ENCODE assay signal across 10 cellular contexts in the genomic region with DNA sequence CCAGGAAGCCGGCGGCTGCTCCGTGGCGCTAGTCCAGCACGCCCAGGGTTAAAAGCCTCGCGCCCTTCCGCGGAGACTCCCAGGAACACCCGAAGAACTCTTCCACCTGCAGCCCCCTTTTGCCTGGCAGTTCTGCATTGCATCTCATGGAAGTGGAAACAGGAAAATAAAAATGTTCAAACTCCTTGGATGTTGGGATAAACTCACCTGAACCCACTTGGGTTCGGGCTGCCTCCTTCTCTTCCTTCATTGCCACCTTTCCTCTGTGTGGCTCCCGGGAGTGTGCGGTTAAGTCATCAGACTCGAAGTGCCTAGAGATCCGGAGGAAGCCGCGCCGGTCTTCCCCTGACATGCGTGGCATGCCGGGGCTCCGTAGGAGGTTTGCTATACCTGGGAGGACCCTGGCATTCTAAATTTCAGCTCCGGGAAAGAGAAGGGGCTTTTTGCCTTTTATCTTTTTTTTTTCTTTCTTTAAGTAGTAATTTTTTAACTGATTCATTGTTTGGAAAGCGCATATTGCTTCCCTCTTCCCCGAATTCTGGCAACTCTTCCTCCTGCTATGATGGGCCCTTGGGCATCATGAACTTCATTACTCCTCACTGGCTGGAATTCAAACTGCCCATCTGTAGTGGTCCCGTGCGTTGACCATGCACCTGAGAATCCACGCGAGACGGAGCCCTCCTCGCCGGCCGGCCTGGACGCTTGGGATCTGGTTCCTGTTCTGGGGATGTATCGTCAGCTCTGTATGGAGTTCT.
DNase-seq lines count a peak whose midpoint lies in the region; ATAC-seq, FAIRE-seq and TF ChIP-seq lines count a peak whose summit lies in the region.
"Had no signal": no experiment of that assay in that cellular context is flagged by ENCODE, and none has a peak within 500 bp of the region (broad histone marks: within the 10 kb centered on the region; RNA-seq: fewer than 3 reads in every experiment).

No MANE protein-coding gene starts in this region.

- POLR2A ChIA-PET in AG04450 (lab: Yijun Ruan, JAX) (no interaction called here), endothelial cell of umbilical vein (lab: Charles Lee) (no interaction called here)

- peaks cover 7% of the 10 kb centered on the region for H3K4me1 ChIP-seq in endothelial cell of umbilical vein (ENCODE audit: control insufficient read depth, extremely low read depth, insufficient read depth, low read length)

- H3K4me2 ChIP-seq in endothelial cell of umbilical vein (ENCODE audit: insufficient read depth, low read length) = peak overlapping the region; percentile 82

- FAIRE-seq in endothelial cell of umbilical vein (lab: Jason Lieb, UNC) = no peak

- intact Hi-C loops in endothelial cell of umbilical vein (cut with micrococcal nuclease) = loop anchor here (2.0 to 10.0 kb wide), 7 partner anchors 37 to 1575 kb away; no protein-coding TSS in a partner anchor
- intact Hi-C loops in activated naive CD4-positive, alpha-beta T cell treated with anti-CD3 and anti-CD28 coated beads for 36 hours (cut with micrococcal nuclease) = no loop called here

- H3K27ac ChIP-seq in AG04450 (ENCODE audit: low read depth, low read length) = no peak overlapping the region
- H3K27ac ChIP-seq in endothelial cell of umbilical vein (ENCODE audit: insufficient read depth, low read depth, low read length) = no peak overlapping the region
- H3K27ac ChIP-seq: HL-60 had no signal

- peak overlapping the region in 2 of 3 experiments; percentile 61 to 63 for H3K27ac Mint-ChIP-seq in nephron
- no peak overlapping the region for H3K27ac Mint-ChIP-seq in activated naive CD4-positive, alpha-beta T cell treated with anti-CD3 and anti-CD28 coated beads for 36 hours

- TF ChIP-seq CTCF in AG04450 (IDR thresholded peaks at IDR 0.05; ENCODE audit: low read depth, low read length) (no peak), endothelial cell of umbilical vein (IDR thresholded peaks at IDR 0.05; ENCODE audit: extremely low read depth in 1 of 2, insufficient read depth in 1 of 2, low read depth in 1 of 2, low read length in 2 of 2) (no peak), nephron (IDR thresholded peaks at IDR 0.05; ENCODE audit: unreplicated experiment in 3 of 3) (no peak)

- peaks cover 32% of the 10 kb centered on the region for H3K27me3 ChIP-seq in AG04450 (ENCODE audit: control insufficient read depth, insufficient read depth, low read length)
- peaks cover 16 to 33% of the 10 kb centered on the region in 2 experiments for H3K27me3 ChIP-seq in endothelial cell of umbilical vein (ENCODE audit: control insufficient read depth in 2 of 2, insufficient read depth in 2 of 2, low read length in 2 of 2)

- TF ChIP-seq POLR2A in endothelial cell of umbilical vein (IDR thresholded peaks at IDR 0.05; ENCODE audit: low read depth, low read length) = no peak

- no peak for ATAC-seq in HG03520 (IDR thresholded peaks at IDR 0.05; ENCODE audit: unreplicated experiment)
- no peak for ATAC-seq in GM21390 (IDR thresholded peaks at IDR 0.05; ENCODE audit: unreplicated experiment)
- ATAC-seq in HG03378 (IDR thresholded peaks at IDR 0.05; ENCODE audit: unreplicated experiment) = no peak

- peak overlapping the region; percentile 69 for H3K4me3 ChIP-seq in AG04450 (ENCODE audit: low read depth, low read length)
- H3K4me3 ChIP-seq in endothelial cell of umbilical vein (replicated peaks in 1 of 3; ENCODE audit: insufficient read depth in 1 of 3, low read depth in 1 of 3, low read length in 3 of 3) = peak overlapping the region; percentile 33 to 62 (median 34)

- H4K20me1 ChIP-seq in endothelial cell of umbilical vein (replicated peaks; ENCODE audit: control insufficient read depth, extremely low read depth, insufficient read depth, low read length) = no peaks in the 10 kb centered on the region

- H2AFZ ChIP-seq in endothelial cell of umbilical vein (ENCODE audit: low read depth, low read length) = peak overlapping the region; percentile 92

- H3K36me3 Mint-ChIP-seq in nephron (ENCODE audit: low read depth) = peaks cover 1% of the 10 kb centered on the region
- no peaks in the 10 kb centered on the region for H3K36me3 Mint-ChIP-seq in activated naive CD4-positive, alpha-beta T cell treated with anti-CD3 and anti-CD28 coated beads for 36 hours (ENCODE audit: low read depth)

- peaks cover 70% of the 10 kb centered on the region for H3K27me3 Mint-ChIP-seq in nephron (ENCODE audit: low read depth)
- peaks cover 58% of the 10 kb centered on the region for H3K27me3 Mint-ChIP-seq in activated naive CD4-positive, alpha-beta T cell treated with anti-CD3 and anti-CD28 coated beads for 36 hours (ENCODE audit: low read depth)

- H3K9me3 Mint-ChIP-seq in nephron = no peaks in the 10 kb centered on the region
- H3K9me3 Mint-ChIP-seq in activated naive CD4-positive, alpha-beta T cell treated with anti-CD3 and anti-CD28 coated beads for 36 hours = peaks cover under 1% of the 10 kb centered on the region

- H3K36me3 ChIP-seq in endothelial cell of umbilical vein (ENCODE audit: control insufficient read depth in 2 of 2, extremely low read depth in 1 of 2, insufficient read depth in 2 of 2, low read length in 2 of 2) = no peaks in the 10 kb centered on the region

- no peaks in the 10 kb centered on the region for H3K9me1 ChIP-seq in endothelial cell of umbilical vein (replicated peaks; ENCODE audit: control insufficient read depth, extremely low read depth, insufficient read depth, low read length)

- CTCF ChIA-PET in AG04450 (lab: Charles Lee) = no interaction called here
- CTCF ChIA-PET in endothelial cell of umbilical vein (lab: Charles Lee) = interaction anchor here (1.9 kb wide), 1 partner anchor 264 kb away, joined by 9 read pairs; no protein-coding TSS in a partner anchor
- CTCF ChIA-PET in activated naive CD4-positive, alpha-beta T cell treated with anti-CD3 and anti-CD28 coated beads for 36 hours (lab: Charles Lee) = no interaction called here

- H3K79me2 ChIP-seq in endothelial cell of umbilical vein (ENCODE audit: control insufficient read depth, insufficient read depth, low read length) = no peaks in the 10 kb centered on the region

- no peaks in the 10 kb centered on the region; the same call in 1 of the 2 replicates for H3K9me3 ChIP-seq in AG04450 (ENCODE audit: control insufficient read depth, insufficient read depth, low read length)
- no peaks in the 10 kb centered on the region for H3K9me3 ChIP-seq in endothelial cell of umbilical vein (replicated peaks; ENCODE audit: control insufficient read depth, insufficient read depth, low read length)

- peak overlapping the region; percentile 0 for H3K9ac ChIP-seq in endothelial cell of umbilical vein (replicated peaks; ENCODE audit: extremely low read depth, insufficient read depth, low read length)

- TSS peak; percentile 65 for BruUV-seq in endothelial cell of umbilical vein (replicated peaks; lab: Mats Ljungman, UMichigan)

- peaks cover 59% of the 10 kb centered on the region for H3K4me1 Mint-ChIP-seq in nephron
- peaks cover 6% of the 10 kb centered on the region for H3K4me1 Mint-ChIP-seq in activated naive CD4-positive, alpha-beta T cell treated with anti-CD3 and anti-CD28 coated beads for 36 hours (ENCODE audit: low read depth)

- dilution Hi-C loops in endothelial cell of umbilical vein (cut with MboI; ENCODE audit: extremely low pct_ligation_motif_present, low sequenced_read_pairs) = no loop called here

- H3K4me3 Mint-ChIP-seq in nephron = peak overlapping the region; percentile 91 to 95 (median 92)
- H3K4me3 Mint-ChIP-seq in activated naive CD4-positive, alpha-beta T cell treated with anti-CD3 and anti-CD28 coated beads for 36 hours = no peak overlapping the region

- DNase-seq in AG04450 (ENCODE audit: low read depth, low spot score) (no peak), LoVo (ENCODE audit: low spot score) (peak; percentile 30), endothelial cell of umbilical vein (ENCODE audit: low read depth, low spot score) (no peak)
- no peak for DNase-seq in activated naive CD4-positive, alpha-beta T cell treated with anti-CD3 and anti-CD28 coated beads for 36 hours
- DNase-seq: naive B cell had no signal

TF ChIP-seq in endothelial cell of umbilical vein, 7 proteins besides CTCF, POLR2A, EP300 and RAD21:
- TF ChIP-seq JUN (IDR thresholded peaks at IDR 0.05; ENCODE audit: borderline replicate concordance, insufficient read depth, insufficient read length, low read depth) (no peak), FOS (IDR thresholded peaks at IDR 0.05; ENCODE audit: borderline replicate concordance, insufficient read depth, low read length) (no peak), MAX (IDR thresholded peaks at IDR 0.05; ENCODE audit: insufficient read depth, insufficient read length) (no peak), MYC (IDR thresholded peaks at IDR 0.05; ENCODE audit: low read depth, low read length) (no peak), GATA2 (IDR thresholded peaks at IDR 0.05; ENCODE audit: insufficient read depth, insufficient read length, low read depth, low read length) (no peak), EZH2 (IDR thresholded peaks at IDR 0.05; ENCODE audit: borderline replicate concordance, low read depth, low read length, severe bottlenecking) (no peak), POLR2AphosphoS5 (IDR thresholded peaks at IDR 0.05; ENCODE audit: insufficient read depth, low read depth, low read length) (no peak)
